1 cellular context compared by ENCODE assay signal in the genomic region with DNA sequence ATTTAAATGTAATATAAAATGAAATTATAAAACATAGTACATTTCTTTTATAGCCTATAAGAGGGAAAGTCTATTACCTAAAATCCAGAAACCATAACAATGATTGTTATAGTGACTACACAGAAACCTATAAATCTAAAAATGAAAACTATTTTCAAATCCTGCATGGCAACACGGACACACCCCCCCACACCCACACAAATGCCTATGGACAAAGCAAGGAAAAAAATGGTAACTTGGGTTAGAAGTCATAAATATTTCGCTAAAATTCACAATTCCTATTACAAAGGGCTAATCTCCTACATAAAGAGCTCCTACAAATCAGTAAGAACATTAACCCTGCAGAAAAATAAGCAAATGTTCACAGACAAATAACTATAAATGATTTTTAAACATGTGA.
TF ChIP-seq lines count a peak whose summit lies in the region.

No MANE protein-coding gene starts in this region.

TF ChIP-seq in SK-N-SH, 30 proteins besides CTCF, POLR2A, EP300 and RAD21 (continued from another document):
- TF ChIP-seq, protein P1, sequence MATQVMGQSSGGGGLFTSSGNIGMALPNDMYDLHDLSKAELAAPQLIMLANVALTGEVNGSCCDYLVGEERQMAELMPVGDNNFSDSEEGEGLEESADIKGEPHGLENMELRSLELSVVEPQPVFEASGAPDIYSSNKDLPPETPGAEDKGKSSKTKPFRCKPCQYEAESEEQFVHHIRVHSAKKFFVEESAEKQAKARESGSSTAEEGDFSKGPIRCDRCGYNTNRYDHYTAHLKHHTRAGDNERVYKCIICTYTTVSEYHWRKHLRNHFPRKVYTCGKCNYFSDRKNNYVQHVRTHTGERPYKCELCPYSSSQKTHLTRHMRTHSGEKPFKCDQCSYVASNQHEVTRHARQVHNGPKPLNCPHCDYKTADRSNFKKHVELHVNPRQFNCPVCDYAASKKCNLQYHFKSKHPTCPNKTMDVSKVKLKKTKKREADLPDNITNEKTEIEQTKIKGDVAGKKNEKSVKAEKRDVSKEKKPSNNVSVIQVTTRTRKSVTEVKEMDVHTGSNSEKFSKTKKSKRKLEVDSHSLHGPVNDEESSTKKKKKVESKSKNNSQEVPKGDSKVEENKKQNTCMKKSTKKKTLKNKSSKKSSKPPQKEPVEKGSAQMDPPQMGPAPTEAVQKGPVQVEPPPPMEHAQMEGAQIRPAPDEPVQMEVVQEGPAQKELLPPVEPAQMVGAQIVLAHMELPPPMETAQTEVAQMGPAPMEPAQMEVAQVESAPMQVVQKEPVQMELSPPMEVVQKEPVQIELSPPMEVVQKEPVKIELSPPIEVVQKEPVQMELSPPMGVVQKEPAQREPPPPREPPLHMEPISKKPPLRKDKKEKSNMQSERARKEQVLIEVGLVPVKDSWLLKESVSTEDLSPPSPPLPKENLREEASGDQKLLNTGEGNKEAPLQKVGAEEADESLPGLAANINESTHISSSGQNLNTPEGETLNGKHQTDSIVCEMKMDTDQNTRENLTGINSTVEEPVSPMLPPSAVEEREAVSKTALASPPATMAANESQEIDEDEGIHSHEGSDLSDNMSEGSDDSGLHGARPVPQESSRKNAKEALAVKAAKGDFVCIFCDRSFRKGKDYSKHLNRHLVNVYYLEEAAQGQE (IDR thresholded peaks at IDR 0.05; ENCODE audit: low read depth, low read length), result no peak
- TF ChIP-seq RCOR1 (IDR thresholded peaks at IDR 0.05; ENCODE audit: low read length), result no peak
- no peak for TF ChIP-seq TCF12 (IDR thresholded peaks at IDR 0.05)
